1 cellular context compared by ENCODE assay signal in the genomic region with DNA sequence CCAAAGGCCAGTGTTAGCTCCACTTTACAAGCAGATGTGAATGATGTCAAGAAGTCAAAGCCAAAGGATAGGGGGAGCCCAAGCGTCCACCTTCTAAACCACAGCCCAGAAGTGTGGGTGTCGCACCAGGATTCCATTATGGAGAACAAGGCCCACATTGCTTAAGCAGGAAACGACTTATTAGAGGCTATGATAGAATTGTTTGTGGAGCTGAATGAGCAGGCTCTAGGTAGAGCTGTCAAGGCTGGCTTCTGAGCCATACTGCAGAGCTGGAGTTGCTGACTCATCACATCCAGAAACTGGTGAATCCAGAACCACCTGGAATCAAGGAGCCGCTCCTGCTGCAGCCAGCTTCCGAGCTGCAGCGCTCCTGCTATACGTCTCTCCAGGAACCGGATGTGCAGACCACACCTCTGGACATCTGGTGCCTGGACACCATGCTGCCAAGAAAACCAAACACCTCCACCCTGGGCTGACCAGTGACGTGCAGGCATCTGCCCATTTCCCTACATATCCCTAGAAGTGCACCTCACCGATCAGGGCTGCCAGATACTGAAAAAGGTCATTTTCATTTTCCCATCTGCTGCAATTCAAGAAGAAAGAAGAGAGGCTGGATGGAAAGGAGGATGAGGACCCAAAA.
TF ChIP-seq lines count a peak whose summit lies in the region.

No MANE protein-coding gene starts in this region.

TF ChIP-seq in K562, 482 proteins besides CTCF, POLR2A, EP300 and RAD21:
- TF ChIP-seq TAF9B (IDR thresholded peaks at IDR 0.05; ENCODE audit: partially characterized antibody) (no peak), MAFG (tag; conservative IDR thresholded peaks at IDR 0.05) (peak; percentile 63), MAFK (IDR thresholded peaks at IDR 0.05; ENCODE audit: low read length) (peak; percentile 54), C11orf30 (IDR thresholded peaks at IDR 0.05; ENCODE audit: low read depth) (peak; percentile 63; the same call in 1 of the 2 replicates), KAT2B (IDR thresholded peaks at IDR 0.05; ENCODE audit: low read depth, low read length) (no peak), MAFF (IDR thresholded peaks at IDR 0.05; ENCODE audit: low read length) (peak; percentile 59), ZNF316 (IDR thresholded peaks at IDR 0.05) (peak; percentile 73), TAF15 (IDR thresholded peaks at IDR 0.05; ENCODE audit: low read depth, low read length) (no peak), HOMEZ (CRISPR knock-in tag; IDR thresholded peaks at IDR 0.05) (no peak), ZZZ3 (IDR thresholded peaks at IDR 0.05) (no peak)
